1 cellular context compared by ENCODE assay signal in the genomic region with DNA sequence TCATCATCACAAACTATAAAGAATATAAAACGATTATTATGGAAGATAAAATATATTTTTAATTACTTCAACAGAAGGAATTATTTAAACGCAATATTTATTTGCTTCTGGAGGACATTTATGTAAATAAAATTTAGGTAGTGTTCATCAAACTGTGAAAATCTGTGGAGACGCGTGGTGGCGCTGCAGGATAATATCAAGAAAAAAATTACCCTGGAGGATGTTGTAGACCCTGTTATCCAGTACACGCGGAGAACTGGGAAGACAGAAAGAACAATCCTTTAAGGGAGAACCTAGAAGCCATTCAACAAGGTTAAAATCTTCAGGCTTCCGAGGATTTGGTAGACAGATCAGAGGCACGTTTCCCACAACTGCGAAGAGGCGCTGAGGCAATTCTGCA.
TF ChIP-seq lines count a peak whose summit lies in the region.

TSS of gene PCDHB12 (plus strand) at position 242 of the 400 bp plus-strand sequence. CDS start 189 bp downstream, outside the sequence.

TF ChIP-seq in endothelial cell of umbilical vein, 7 proteins besides CTCF, POLR2A, EP300 and RAD21:
- TF ChIP-seq POLR2AphosphoS5 (IDR thresholded peaks at IDR 0.05; ENCODE audit: insufficient read depth, low read depth, low read length) (no peak), JUN (IDR thresholded peaks at IDR 0.05; ENCODE audit: borderline replicate concordance, insufficient read depth, insufficient read length, low read depth) (no peak), GATA2 (IDR thresholded peaks at IDR 0.05; ENCODE audit: insufficient read depth, insufficient read length, low read depth, low read length) (no peak), FOS (IDR thresholded peaks at IDR 0.05; ENCODE audit: borderline replicate concordance, insufficient read depth, low read length) (no peak), EZH2 (IDR thresholded peaks at IDR 0.05; ENCODE audit: borderline replicate concordance, low read depth, low read length, severe bottlenecking) (no peak), MYC (IDR thresholded peaks at IDR 0.05; ENCODE audit: low read depth, low read length) (no peak), MAX (IDR thresholded peaks at IDR 0.05; ENCODE audit: insufficient read depth, insufficient read length) (no peak)
